ENCODE assay signal across 1 cellular context in the genomic region with DNA sequence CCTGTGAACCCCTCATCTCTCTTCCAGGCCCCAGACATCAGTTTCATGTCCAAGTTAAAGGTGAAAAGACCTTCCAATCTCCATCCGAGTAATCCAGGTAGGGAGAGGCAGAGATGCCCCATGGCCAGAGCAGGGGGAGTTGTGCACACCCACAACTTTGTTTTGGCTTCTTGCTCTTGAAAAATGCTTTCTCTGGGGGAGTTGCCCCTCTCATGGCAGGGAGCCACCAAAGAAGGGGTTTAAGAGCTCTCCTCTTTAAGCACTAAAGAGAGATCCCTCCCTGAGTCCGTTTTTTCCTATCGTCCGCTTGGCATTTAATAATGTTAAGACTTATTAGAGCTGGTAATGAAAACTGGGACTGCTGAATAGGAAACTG.
TF ChIP-seq lines count a peak whose summit lies in the region.

No MANE protein-coding gene starts in this region.

TF ChIP-seq in WTC11, 78 proteins besides CTCF, POLR2A, EP300 and RAD21 (continued from another document):
- TF ChIP-seq, protein P1, sequence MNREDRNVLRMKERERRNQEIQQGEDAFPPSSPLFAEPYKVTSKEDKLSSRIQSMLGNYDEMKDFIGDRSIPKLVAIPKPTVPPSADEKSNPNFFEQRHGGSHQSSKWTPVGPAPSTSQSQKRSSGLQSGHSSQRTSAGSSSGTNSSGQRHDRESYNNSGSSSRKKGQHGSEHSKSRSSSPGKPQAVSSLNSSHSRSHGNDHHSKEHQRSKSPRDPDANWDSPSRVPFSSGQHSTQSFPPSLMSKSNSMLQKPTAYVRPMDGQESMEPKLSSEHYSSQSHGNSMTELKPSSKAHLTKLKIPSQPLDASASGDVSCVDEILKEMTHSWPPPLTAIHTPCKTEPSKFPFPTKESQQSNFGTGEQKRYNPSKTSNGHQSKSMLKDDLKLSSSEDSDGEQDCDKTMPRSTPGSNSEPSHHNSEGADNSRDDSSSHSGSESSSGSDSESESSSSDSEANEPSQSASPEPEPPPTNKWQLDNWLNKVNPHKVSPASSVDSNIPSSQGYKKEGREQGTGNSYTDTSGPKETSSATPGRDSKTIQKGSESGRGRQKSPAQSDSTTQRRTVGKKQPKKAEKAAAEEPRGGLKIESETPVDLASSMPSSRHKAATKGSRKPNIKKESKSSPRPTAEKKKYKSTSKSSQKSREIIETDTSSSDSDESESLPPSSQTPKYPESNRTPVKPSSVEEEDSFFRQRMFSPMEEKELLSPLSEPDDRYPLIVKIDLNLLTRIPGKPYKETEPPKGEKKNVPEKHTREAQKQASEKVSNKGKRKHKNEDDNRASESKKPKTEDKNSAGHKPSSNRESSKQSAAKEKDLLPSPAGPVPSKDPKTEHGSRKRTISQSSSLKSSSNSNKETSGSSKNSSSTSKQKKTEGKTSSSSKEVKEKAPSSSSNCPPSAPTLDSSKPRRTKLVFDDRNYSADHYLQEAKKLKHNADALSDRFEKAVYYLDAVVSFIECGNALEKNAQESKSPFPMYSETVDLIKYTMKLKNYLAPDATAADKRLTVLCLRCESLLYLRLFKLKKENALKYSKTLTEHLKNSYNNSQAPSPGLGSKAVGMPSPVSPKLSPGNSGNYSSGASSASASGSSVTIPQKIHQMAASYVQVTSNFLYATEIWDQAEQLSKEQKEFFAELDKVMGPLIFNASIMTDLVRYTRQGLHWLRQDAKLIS (CRISPR knock-in tag; IDR thresholded peaks at IDR 0.05; ENCODE audit: borderline replicate concordance): no peak
- no peak for TF ChIP-seq ZNF423 (CRISPR knock-in tag; IDR thresholded peaks at IDR 0.05)
- TF ChIP-seq ZNF671 (CRISPR knock-in tag; IDR thresholded peaks at IDR 0.05): no peak
- no peak for TF ChIP-seq ATF1 (CRISPR knock-in tag; IDR thresholded peaks at IDR 0.05)
- no peak for TF ChIP-seq TCF7 (CRISPR knock-in tag; IDR thresholded peaks at IDR 0.05; ENCODE audit: low read depth)
- TF ChIP-seq ZNF532 (CRISPR knock-in tag; IDR thresholded peaks at IDR 0.05; ENCODE audit: borderline replicate concordance): no peak
- TF ChIP-seq SOX15 (CRISPR knock-in tag; IDR thresholded peaks at IDR 0.05): no peak
- no peak for TF ChIP-seq CBFB (CRISPR knock-in tag; IDR thresholded peaks at IDR 0.05; ENCODE audit: low read depth)
- TF ChIP-seq ATF3 (CRISPR knock-in tag; conservative IDR thresholded peaks at IDR 0.05): no peak
- TF ChIP-seq, protein P2, sequence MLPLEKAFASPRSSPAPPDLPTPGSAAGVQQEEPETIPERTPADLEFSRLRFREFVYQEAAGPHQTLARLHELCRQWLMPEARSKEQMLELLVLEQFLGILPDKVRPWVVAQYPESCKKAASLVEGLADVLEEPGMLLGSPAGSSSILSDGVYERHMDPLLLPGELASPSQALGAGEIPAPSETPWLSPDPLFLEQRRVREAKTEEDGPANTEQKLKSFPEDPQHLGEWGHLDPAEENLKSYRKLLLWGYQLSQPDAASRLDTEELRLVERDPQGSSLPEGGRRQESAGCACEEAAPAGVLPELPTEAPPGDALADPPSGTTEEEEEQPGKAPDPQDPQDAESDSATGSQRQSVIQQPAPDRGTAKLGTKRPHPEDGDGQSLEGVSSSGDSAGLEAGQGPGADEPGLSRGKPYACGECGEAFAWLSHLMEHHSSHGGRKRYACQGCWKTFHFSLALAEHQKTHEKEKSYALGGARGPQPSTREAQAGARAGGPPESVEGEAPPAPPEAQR (CRISPR knock-in tag; IDR thresholded peaks at IDR 0.05): no peak
- no peak for TF ChIP-seq ESRRA (CRISPR knock-in tag; IDR thresholded peaks at IDR 0.05; ENCODE audit: borderline replicate concordance)
- TF ChIP-seq ETV6 (CRISPR knock-in tag; IDR thresholded peaks at IDR 0.05): no peak
- no peak for TF ChIP-seq SP1 (CRISPR knock-in tag; conservative IDR thresholded peaks at IDR 0.05)
- no peak for TF ChIP-seq ZNF219 (CRISPR knock-in tag; IDR thresholded peaks at IDR 0.05; ENCODE audit: borderline replicate concordance)
- no peak for TF ChIP-seq JAZF1 (CRISPR knock-in tag; IDR thresholded peaks at IDR 0.05)
- no peak for TF ChIP-seq ZNF121 (CRISPR knock-in tag; IDR thresholded peaks at IDR 0.05)
